12 cellular contexts compared by ENCODE assay signal in the genomic region with DNA sequence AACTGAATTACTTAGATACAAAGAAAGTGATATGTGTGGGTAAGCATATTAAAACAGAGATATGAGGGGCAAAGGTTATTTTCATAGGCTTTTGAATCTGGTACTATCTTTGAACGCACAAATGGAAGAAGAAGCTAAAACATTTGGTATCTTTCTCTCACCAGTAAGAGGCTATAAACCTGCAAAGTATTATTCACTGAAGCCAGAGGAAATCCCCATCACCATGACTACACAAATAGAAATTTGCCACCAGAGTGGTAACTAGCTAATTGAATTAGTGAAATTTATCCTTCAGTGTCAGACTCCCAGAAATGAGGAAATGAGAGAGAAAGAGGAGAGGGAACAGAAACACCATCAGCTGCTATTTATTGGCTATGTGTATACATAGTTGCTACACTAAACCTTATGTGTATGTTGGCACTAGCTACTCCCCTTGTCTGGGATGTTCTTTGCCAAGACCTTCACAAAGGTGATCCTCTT.
DNase-seq lines count a peak whose midpoint lies in the region; ATAC-seq and TF ChIP-seq lines count a peak whose summit lies in the region.
"Had no signal": no experiment of that assay in that cellular context is flagged by ENCODE, and none has a peak within 500 bp of the region (broad histone marks: within the 10 kb centered on the region; RNA-seq: fewer than 3 reads in every experiment).

No MANE protein-coding gene starts in this region.

- H3K4me3 ChIP-seq in KMS-11 (IDR thresholded peaks at IDR 0.05; ENCODE audit: insufficient read depth, low read depth, low read length) (no peak overlapping the region), suprapubic skin (no peak overlapping the region)
- H3K4me3 ChIP-seq in CD4-positive, alpha-beta memory T cell (ENCODE audit: low read length in 2 of 2): no peak overlapping the region

- H4K20me1 ChIP-seq in KMS-11 (ENCODE audit: insufficient read depth): no peaks in the 10 kb centered on the region

- H3K4me1 Mint-ChIP-seq in stimulated activated naive B cell treated with anti-CD40 and anti-IgM and Interleukin-4, amounts not matched to agents 10 μg/mL and 1 μg/mL and 100 μg/mL, for 72 hours: peaks cover 3 to 9% of the 10 kb centered on the region in 2 donors
- H3K4me1 Mint-ChIP-seq in CD4-positive, alpha-beta memory T cell: no peaks in the 10 kb centered on the region

- H3K27ac Mint-ChIP-seq in stimulated activated naive B cell treated with anti-CD40 and anti-IgM and Interleukin-4, amounts not matched to agents 10 μg/mL and 1 μg/mL and 100 μg/mL, for 72 hours: no peak overlapping the region
- H3K27ac Mint-ChIP-seq in CD4-positive, alpha-beta memory T cell: no peak overlapping the region

- H3K9ac ChIP-seq in KMS-11: no peak overlapping the region

- 54% methylated on average over 1 of the region's 1 CpG for WGBS in suprapubic skin

- peaks cover 53% of the 10 kb centered on the region for H3K4me1 ChIP-seq in KMS-11 (ENCODE audit: low read depth, poor library complexity, severe bottlenecking)
- H3K4me1 ChIP-seq in suprapubic skin: no peaks in the 10 kb centered on the region
- H3K4me1 ChIP-seq in CD4-positive, alpha-beta memory T cell (ENCODE audit: insufficient read depth, low read length): no peaks in the 10 kb centered on the region

- no peaks in the 10 kb centered on the region for H3K9me3 ChIP-seq in suprapubic skin
- H3K9me3 ChIP-seq in CD4-positive, alpha-beta memory T cell (ENCODE audit: control insufficient read depth in 1 of 2, low read length in 2 of 2): peaks cover 0 to 6% of the 10 kb centered on the region in 2 donors
- H3K9me3 ChIP-seq: neutrophil had no signal

- no peak overlapping the region for H3K4me3 Mint-ChIP-seq in stimulated activated naive B cell treated with anti-CD40 and anti-IgM and Interleukin-4, amounts not matched to agents 10 μg/mL and 1 μg/mL and 100 μg/mL, for 72 hours
- H3K4me3 Mint-ChIP-seq in CD4-positive, alpha-beta memory T cell: no peak overlapping the region

- no peaks in the 10 kb centered on the region for H3K27me3 Mint-ChIP-seq in stimulated activated naive B cell treated with anti-CD40 and anti-IgM and Interleukin-4, amounts not matched to agents 10 μg/mL and 1 μg/mL and 100 μg/mL, for 72 hours
- H3K27me3 Mint-ChIP-seq in CD4-positive, alpha-beta memory T cell: no peaks in the 10 kb centered on the region

- peak; percentile 82 for ATAC-seq in HG02798 (IDR thresholded peaks at IDR 0.05; ENCODE audit: poor library complexity, unreplicated experiment)
- peak; percentile 94 to 97 for ATAC-seq in stimulated activated naive B cell treated with anti-CD40 and anti-IgM and Interleukin-4, amounts not matched to agents 10 μg/mL and 1 μg/mL and 100 μg/mL, for 72 hours (replicated peaks)

- H3K79me2 ChIP-seq in KMS-11 (ENCODE audit: insufficient read depth, low read depth): no peaks in the 10 kb centered on the region

- peak; percentile 52 for DNase-seq in DMS53 (lab: John Stamatoyannopoulos, UW)
- no peak for DNase-seq in DMS53 treated with DMSO at 0.1 percent for 48 hours (lab: John Stamatoyannopoulos, UW; ENCODE audit: unreplicated experiment)
- DNase-seq in stimulated activated naive B cell treated with anti-CD40 and anti-IgM and Interleukin-4, amounts not matched to agents 10 μg/mL and 1 μg/mL and 100 μg/mL, for 72 hours: peak; percentile 9
- no peak for DNase-seq in stimulated activated CD4-positive, alpha-beta T cell treated with anti-CD3 and anti-CD28 coated beads, Interleukin-4, amount 100 ng/mL, for 24 hours
- DNase-seq in suprapubic skin (ENCODE audit: low spot score in 2 of 2): no peak
- DNase-seq in CD4-positive, alpha-beta memory T cell: no peak
- DNase-seq: 8988T, head of caudate nucleus, Karpas-422 had no signal

- TF ChIP-seq POLR2A in suprapubic skin (IDR thresholded peaks at IDR 0.05): no peak

- H3K36me3 ChIP-seq in KMS-11 (ENCODE audit: insufficient read depth) (no peaks in the 10 kb centered on the region), suprapubic skin (no peaks in the 10 kb centered on the region)
- no peaks in the 10 kb centered on the region for H3K36me3 ChIP-seq in CD4-positive, alpha-beta memory T cell (ENCODE audit: insufficient read depth, low read length)
- H3K36me3 ChIP-seq: neutrophil had no signal

- H3K27ac ChIP-seq in KMS-11 (no peak overlapping the region), suprapubic skin (no peak overlapping the region)
- no peak overlapping the region for H3K27ac ChIP-seq in CD4-positive, alpha-beta memory T cell (ENCODE audit: low read depth, low read length)
- H3K27ac ChIP-seq: neutrophil had no signal

- CTCF ChIA-PET in CD4-positive, alpha-beta memory T cell (lab: Charles Lee; ENCODE audit: partially characterized antibody): no interaction called here

- H3K36me3 Mint-ChIP-seq in stimulated activated naive B cell treated with anti-CD40 and anti-IgM and Interleukin-4, amounts not matched to agents 10 μg/mL and 1 μg/mL and 100 μg/mL, for 72 hours: peaks cover 0 to 3% of the 10 kb centered on the region in 2 donors
- H3K36me3 Mint-ChIP-seq in CD4-positive, alpha-beta memory T cell: no peaks in the 10 kb centered on the region

- intact Hi-C loops in CD4-positive, alpha-beta memory T cell (cut with micrococcal nuclease): no loop called here

- 0 out of 2 replicates have a peak overlapping the region, but pooled peaks have one; percentile 0 for H3K4me2 ChIP-seq in KMS-11

- peaks cover 5 to 8% of the 10 kb centered on the region in 2 donors for H3K9me3 Mint-ChIP-seq in stimulated activated naive B cell treated with anti-CD40 and anti-IgM and Interleukin-4, amounts not matched to agents 10 μg/mL and 1 μg/mL and 100 μg/mL, for 72 hours
- H3K9me3 Mint-ChIP-seq in CD4-positive, alpha-beta memory T cell: peaks cover 4 to 47% (median 30%) of the 10 kb centered on the region in 8 donors

- H2AFZ ChIP-seq in KMS-11 (ENCODE audit: low read depth): no peak overlapping the region

- TF ChIP-seq EP300 in suprapubic skin (IDR thresholded peaks at IDR 0.05): no peak

- POLR2A ChIA-PET in CD4-positive, alpha-beta memory T cell (lab: Charles Lee; ENCODE audit: partially characterized antibody): no interaction called here

- TF ChIP-seq CTCF in KMS-11 (conservative IDR thresholded peaks at IDR 0.05; ENCODE audit: low read depth, low read length) (no peak), suprapubic skin (IDR thresholded peaks at IDR 0.05) (no peak)

- no peaks in the 10 kb centered on the region for H3K27me3 ChIP-seq in KMS-11 (ENCODE audit: insufficient read depth, low read depth)
- H3K27me3 ChIP-seq in suprapubic skin: no peaks in the 10 kb centered on the region
- H3K27me3 ChIP-seq in CD4-positive, alpha-beta memory T cell (ENCODE audit: insufficient read depth, low read length): no peaks in the 10 kb centered on the region
- H3K27me3 ChIP-seq: neutrophil had no signal

Comparison
In these comparisons a context has a peak if more than half of its experiments do, and no peak if none do; other contexts are left out.
1. DNase-seq: peak in DMS53 (single experiment) and stimulated activated naive B cell treated with anti-CD40 and anti-IgM and Interleukin-4, amounts not matched to agents 10 μg/mL and 1 μg/mL and 100 μg/mL, for 72 hours (single experiment); none in DMS53 treated with DMSO at 0.1 percent for 48 hours (single experiment), stimulated activated CD4-positive, alpha-beta T cell treated with anti-CD3 and anti-CD28 coated beads, Interleukin-4, amount 100 ng/mL, for 24 hours (single experiment), suprapubic skin (0 of 2) and CD4-positive, alpha-beta memory T cell (0 of 5).